8 cellular contexts compared by ENCODE assay signal in the genomic region with DNA sequence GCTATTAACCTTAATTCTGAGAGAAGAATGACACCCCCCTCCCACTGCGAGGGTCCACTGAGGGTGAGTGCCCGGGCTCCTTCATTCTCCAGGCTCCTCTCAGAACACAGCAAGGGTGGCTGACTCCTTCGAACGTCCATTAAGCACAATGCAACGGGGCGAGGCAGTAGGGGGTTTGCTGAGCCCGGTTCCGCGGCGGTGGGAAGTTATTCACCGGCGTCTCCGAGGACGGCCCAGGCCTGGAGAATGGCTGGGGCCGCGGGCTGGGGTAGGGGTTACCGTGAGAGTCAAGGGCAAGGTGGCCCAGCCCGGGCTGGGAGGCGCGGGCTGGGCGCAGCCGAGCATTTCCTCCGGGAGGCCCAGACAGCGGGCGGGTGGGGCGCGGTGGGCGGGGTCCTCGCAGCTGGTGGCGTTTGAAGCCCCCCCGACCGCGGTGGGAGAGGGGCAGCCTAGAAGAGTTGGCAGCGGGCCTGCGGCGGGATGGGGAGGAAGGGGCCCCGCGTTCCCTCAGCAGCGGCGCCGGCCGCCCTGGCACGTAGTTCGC. TPM values are rescaled to one million over a fixed set of nuclear protein-coding genes. Genes with fewer than 3 reads are reported as not detected.
DNase-seq lines count a peak whose midpoint lies in the region; ATAC-seq and TF ChIP-seq lines count a peak whose summit lies in the region.

No MANE protein-coding gene starts in this region.

- peaks cover 17% of the 10 kb centered on the region for H3K79me2 ChIP-seq in GM23338 (replicated peaks; ENCODE audit: insufficient read depth)

- peaks cover 7% of the 10 kb centered on the region for H3K27me3 Mint-ChIP-seq in GM23338 (ENCODE audit: insufficient read depth, low read depth, poor library complexity)

- peak overlapping the region; percentile 95 for H3K4me2 ChIP-seq in GM23338

- peaks cover 4% of the 10 kb centered on the region; the same call in 1 of the 3 replicates for H3K9me3 Mint-ChIP-seq in GM23338

- H3K36me3 Mint-ChIP-seq in GM23338 (ENCODE audit: low read depth) = no peaks in the 10 kb centered on the region; the same call in 2 of the 3 replicates

- no peak for TF ChIP-seq EP300 in ovary (IDR thresholded peaks at IDR 0.05)

- peak overlapping the region; percentile 70 for H3K4me3 ChIP-seq in GM23338
- peak overlapping the region; percentile 50 for H3K4me3 ChIP-seq in ovary

- TF ChIP-seq CTCF in GM23338 (conservative IDR thresholded peaks at IDR 0.05; ENCODE audit: low read depth in 2 of 2) = no peak
- no peak for TF ChIP-seq CTCF in ovary (IDR thresholded peaks at IDR 0.05)

- WGBS in ovary, 3 donors = 0 to 1% (median 1%) methylated on average over 29 to 44 of the region's 44 CpGs

- peak overlapping the region; percentile 80 for H3K4me3 Mint-ChIP-seq in GM23338

- ATAC-seq in GM23338 (peak; percentile 15), Right ventricle myocardium inferior (peak; percentile 21), GM21390 (IDR thresholded peaks at IDR 0.05; ENCODE audit: unreplicated experiment) (no peak), GM21423 (IDR thresholded peaks at IDR 0.05; ENCODE audit: unreplicated experiment) (no peak)

- peaks cover 12% of the 10 kb centered on the region; the same call in 1 of the 2 replicates for H4K20me1 ChIP-seq in GM23338 (replicated peaks; ENCODE audit: insufficient read depth)

- no peak overlapping the region for H3K27ac Mint-ChIP-seq in GM23338

- H3K27me3 ChIP-seq in GM23338 (ENCODE audit: insufficient read depth) = peaks cover 16% of the 10 kb centered on the region; the same call in 1 of the 2 replicates
- no peaks in the 10 kb centered on the region for H3K27me3 ChIP-seq in ovary

- no peaks in the 10 kb centered on the region for H3K36me3 ChIP-seq in GM23338 (ENCODE audit: insufficient read depth)
- H3K36me3 ChIP-seq in ovary = no peaks in the 10 kb centered on the region

- intact Hi-C loops in Right ventricle myocardium inferior (cut with DNase I) = loop anchor here (1.0 to 2.0 kb wide), 2 partner anchors 110 to 165 kb away; no protein-coding TSS in a partner anchor
- intact Hi-C loops in ovary (cut with DNase I) = loop anchor here in 3 of 4 donors (5.0 to 10.0 kb wide), 3 partner anchors 42 to 162 kb away; no protein-coding TSS in a partner anchor

- 0 out of 2 replicates have a peak, but pooled peaks cover 4% of the 10 kb centered on the region for H3F3A ChIP-seq in GM23338 (replicated peaks; ENCODE audit: low read depth)

- no peaks in the 10 kb centered on the region for H3K9me2 ChIP-seq in GM23338 (ENCODE audit: insufficient read depth)

- H3K9me3 ChIP-seq in ovary = no peaks in the 10 kb centered on the region

- peaks cover 23% of the 10 kb centered on the region for H3K4me1 Mint-ChIP-seq in GM23338

- peaks cover 16% of the 10 kb centered on the region for H3K4me1 ChIP-seq in GM23338 (ENCODE audit: insufficient read depth)
- peaks cover 6% of the 10 kb centered on the region for H3K4me1 ChIP-seq in ovary (ENCODE audit: insufficient read depth)

- peak overlapping the region; percentile 72 for H2AFZ ChIP-seq in GM23338

- TF ChIP-seq POLR2A in ovary (IDR thresholded peaks at IDR 0.05) = no peak

- DNase-seq in COR-L47 (lab: John Stamatoyannopoulos, UW) (peak; percentile 70), GM23338 (ENCODE audit: low spot score) (peak; percentile 60), NCI-H2171 treated with DMSO at 0.1 percent for 48 hours (lab: John Stamatoyannopoulos, UW) (peak; percentile 65), Right ventricle myocardium inferior (ENCODE audit: missing footprints) (peak; percentile 90), ovary (peak; percentile 72 to 90 (median 88))
- DNase-seq in activated gamma-delta T cell treated with anti-CD3 and anti-CD28 coated beads, Interleukin-2, amount 50 U/mL, for 16 hours (ENCODE audit: low read depth) = peak; percentile 55

- H3K27ac ChIP-seq in GM23338 (ENCODE audit: low read depth) = no peak overlapping the region
- H3K27ac ChIP-seq in ovary = peak overlapping the region; percentile 96 to 97

TF ChIP-seq in GM23338, 12 proteins besides CTCF, POLR2A, EP300 and RAD21:
- no peak for TF ChIP-seq CREB1 (CRISPR knock-in tag; IDR thresholded peaks at IDR 0.05; ENCODE audit: low read depth)
- TF ChIP-seq, protein P1, sequence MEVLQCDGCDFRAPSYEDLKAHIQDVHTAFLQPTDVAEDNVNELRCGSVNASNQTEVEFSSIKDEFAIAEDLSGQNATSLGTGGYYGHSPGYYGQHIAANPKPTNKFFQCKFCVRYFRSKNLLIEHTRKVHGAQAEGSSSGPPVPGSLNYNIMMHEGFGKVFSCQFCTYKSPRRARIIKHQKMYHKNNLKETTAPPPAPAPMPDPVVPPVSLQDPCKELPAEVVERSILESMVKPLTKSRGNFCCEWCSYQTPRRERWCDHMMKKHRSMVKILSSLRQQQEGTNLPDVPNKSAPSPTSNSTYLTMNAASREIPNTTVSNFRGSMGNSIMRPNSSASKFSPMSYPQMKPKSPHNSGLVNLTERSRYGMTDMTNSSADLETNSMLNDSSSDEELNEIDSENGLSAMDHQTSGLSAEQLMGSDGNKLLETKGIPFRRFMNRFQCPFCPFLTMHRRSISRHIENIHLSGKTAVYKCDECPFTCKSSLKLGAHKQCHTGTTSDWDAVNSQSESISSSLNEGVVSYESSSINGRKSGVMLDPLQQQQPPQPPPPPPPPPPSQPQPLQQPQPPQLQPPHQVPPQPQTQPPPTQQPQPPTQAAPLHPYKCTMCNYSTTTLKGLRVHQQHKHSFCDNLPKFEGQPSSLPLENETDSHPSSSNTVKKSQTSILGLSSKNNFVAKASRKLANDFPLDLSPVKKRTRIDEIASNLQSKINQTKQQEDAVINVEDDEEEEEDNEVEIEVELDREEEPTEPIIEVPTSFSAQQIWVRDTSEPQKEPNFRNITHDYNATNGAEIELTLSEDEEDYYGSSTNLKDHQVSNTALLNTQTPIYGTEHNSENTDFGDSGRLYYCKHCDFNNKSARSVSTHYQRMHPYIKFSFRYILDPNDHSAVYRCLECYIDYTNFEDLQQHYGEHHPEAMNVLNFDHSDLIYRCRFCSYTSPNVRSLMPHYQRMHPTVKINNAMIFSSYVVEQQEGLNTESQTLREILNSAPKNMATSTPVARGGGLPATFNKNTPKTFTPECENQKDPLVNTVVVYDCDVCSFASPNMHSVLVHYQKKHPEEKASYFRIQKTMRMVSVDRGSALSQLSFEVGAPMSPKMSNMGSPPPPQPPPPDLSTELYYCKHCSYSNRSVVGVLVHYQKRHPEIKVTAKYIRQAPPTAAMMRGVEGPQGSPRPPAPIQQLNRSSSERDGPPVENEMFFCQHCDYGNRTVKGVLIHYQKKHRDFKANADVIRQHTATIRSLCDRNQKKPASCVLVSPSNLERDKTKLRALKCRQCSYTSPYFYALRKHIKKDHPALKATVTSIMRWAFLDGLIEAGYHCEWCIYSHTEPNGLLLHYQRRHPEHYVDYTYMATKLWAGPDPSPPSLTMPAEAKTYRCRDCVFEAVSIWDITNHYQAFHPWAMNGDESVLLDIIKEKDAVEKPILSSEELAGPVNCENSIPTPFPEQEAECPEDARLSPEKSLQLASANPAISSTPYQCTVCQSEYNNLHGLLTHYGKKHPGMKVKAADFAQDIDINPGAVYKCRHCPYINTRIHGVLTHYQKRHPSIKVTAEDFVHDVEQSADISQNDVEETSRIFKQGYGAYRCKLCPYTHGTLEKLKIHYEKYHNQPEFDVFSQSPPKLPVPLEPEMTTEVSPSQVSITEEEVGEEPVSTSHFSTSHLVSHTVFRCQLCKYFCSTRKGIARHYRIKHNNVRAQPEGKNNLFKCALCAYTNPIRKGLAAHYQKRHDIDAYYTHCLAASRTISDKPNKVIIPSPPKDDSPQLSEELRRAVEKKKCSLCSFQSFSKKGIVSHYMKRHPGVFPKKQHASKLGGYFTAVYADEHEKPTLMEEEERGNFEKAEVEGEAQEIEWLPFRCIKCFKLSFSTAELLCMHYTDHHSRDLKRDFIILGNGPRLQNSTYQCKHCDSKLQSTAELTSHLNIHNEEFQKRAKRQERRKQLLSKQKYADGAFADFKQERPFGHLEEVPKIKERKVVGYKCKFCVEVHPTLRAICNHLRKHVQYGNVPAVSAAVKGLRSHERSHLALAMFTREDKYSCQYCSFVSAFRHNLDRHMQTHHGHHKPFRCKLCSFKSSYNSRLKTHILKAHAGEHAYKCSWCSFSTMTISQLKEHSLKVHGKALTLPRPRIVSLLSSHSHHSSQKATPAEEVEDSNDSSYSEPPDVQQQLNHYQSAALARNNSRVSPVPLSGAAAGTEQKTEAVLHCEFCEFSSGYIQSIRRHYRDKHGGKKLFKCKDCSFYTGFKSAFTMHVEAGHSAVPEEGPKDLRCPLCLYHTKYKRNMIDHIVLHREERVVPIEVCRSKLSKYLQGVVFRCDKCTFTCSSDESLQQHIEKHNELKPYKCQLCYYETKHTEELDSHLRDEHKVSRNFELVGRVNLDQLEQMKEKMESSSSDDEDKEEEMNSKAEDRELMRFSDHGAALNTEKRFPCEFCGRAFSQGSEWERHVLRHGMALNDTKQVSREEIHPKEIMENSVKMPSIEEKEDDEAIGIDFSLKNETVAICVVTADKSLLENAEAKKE (CRISPR knock-in tag; IDR thresholded peaks at IDR 0.05) = no peak
- TF ChIP-seq ZNF114 (CRISPR knock-in tag; IDR thresholded peaks at IDR 0.05) = no peak
- TF ChIP-seq ZNF331 (CRISPR knock-in tag; IDR thresholded peaks at IDR 0.05; ENCODE audit: low read depth) = no peak
TF ChIP-seq in GM23338: peak in this region for 0.

RNA-seq across cellular contexts. Expression of gene KLF13, which starts 1.1 kb away (rescaled TPM):
- 21.5 and 23.5 TPM in 2 replicates for total RNA-seq in GM23338 (2014; rRNA removed; shearing (Covaris generic))
- polyA plus RNA-seq in GM23338 (2016; fragmentation: Nextera tagmentation; extraction: Ambion mirVana) = 28.6 and 35.7 TPM in 2 replicates
- 63.4 TPM for total RNA-seq in Right ventricle myocardium inferior
- 10 to 100 TPM; 14.8 to 58.2 (median 36.0) TPM for total RNA-seq in ovary
- polyA plus RNA-seq in ovary = 10 to 100 TPM; 15.9 to 52.7 TPM

Comparison
In these comparisons a context has a peak if more than half of its experiments do, and no peak if none do; other contexts are left out.
1. ATAC-seq: peak in GM23338 (single experiment) and Right ventricle myocardium inferior (single experiment); none in GM21390 (single experiment) and GM21423 (single experiment).
2. Peak in every context shown above with its lines, with median percentiles within 50 percentile points of each other: DNase-seq.